ENCODE assay signal across 8 cellular contexts in the genomic region with DNA sequence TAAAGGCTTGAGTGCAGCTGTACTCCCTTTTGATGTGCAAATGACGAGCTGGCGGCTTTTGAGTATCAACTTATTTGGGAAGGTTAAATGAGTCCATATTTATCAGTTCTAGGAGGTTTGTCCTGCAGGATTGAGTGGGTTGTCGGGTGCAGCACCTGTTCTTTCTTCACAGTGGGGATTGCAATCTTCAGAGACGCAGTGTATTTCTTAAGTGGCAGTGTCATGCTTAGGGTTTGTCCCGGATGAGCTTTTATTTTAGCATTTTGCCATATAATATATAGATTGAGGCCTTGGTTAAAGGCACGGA. TPM values are rescaled to one million over a fixed set of nuclear protein-coding genes. Genes with fewer than 3 reads are reported as not detected.
DNase-seq lines count a peak whose midpoint lies in the region; ATAC-seq, FAIRE-seq and TF ChIP-seq lines count a peak whose summit lies in the region.

No MANE protein-coding gene starts in this region.

- TF ChIP-seq CTCF in fibroblast of mammary gland (conservative IDR thresholded peaks at IDR 0.05; ENCODE audit: control insufficient read depth, insufficient read depth, low read depth, low read length): no peak

- no peak for TF ChIP-seq POLR2A in GM12891 (IDR thresholded peaks at IDR 0.05; ENCODE audit: low read depth, low read length)

- ATAC-seq in GM21423 (IDR thresholded peaks at IDR 0.05; ENCODE audit: unreplicated experiment): no peak

- no peaks in the 10 kb centered on the region for H3K9me3 ChIP-seq in SJSA1 (replicated peaks)

- DNase-seq in GM12891 (ENCODE audit: insufficient read length, low spot score) (no peak), SJSA1 (ENCODE audit: low read depth in 1 of 2, low spot score in 2 of 2) (no peak), fibroblast of mammary gland (ENCODE audit: low read depth) (no peak), mucosa of gallbladder (ENCODE audit: low spot score) (no peak), ecto neural progenitor cell (ENCODE audit: low spot score) (no peak), ureter (ENCODE audit: low spot score) (no peak)

- H3K9ac ChIP-seq in rectal smooth muscle tissue (ENCODE audit: low read length): no peak overlapping the region

- H3K4me3 ChIP-seq in SJSA1 (peak overlapping the region; percentile 93), fibroblast of mammary gland (ENCODE audit: control insufficient read depth, low read depth, low read length) (peak overlapping the region; percentile 80), rectal smooth muscle tissue (ENCODE audit: low read length) (peak overlapping the region; percentile 94)

- H3K36me3 ChIP-seq in SJSA1: peaks cover 5% of the 10 kb centered on the region
- H3K36me3 ChIP-seq in rectal smooth muscle tissue (ENCODE audit: control insufficient read depth, insufficient read depth, low read length): no peaks in the 10 kb centered on the region

- FAIRE-seq in GM12891 (lab: Jason Lieb, UNC): no peak

- H3K27ac ChIP-seq in SJSA1: no peak overlapping the region; the same call in 1 of the 2 replicates
- H3K27ac ChIP-seq in rectal smooth muscle tissue (ENCODE audit: low read depth, low read length): peak overlapping the region; percentile 80

- H3K27me3 ChIP-seq in SJSA1 (replicated peaks) (no peaks in the 10 kb centered on the region), rectal smooth muscle tissue (ENCODE audit: control insufficient read depth, insufficient read depth, low read length) (no peaks in the 10 kb centered on the region)

- H3K4me1 ChIP-seq in SJSA1 (replicated peaks) (peaks cover 6% of the 10 kb centered on the region; the same call in 1 of the 2 replicates), rectal smooth muscle tissue (ENCODE audit: control insufficient read depth, insufficient read depth, low read length) (no peaks in the 10 kb centered on the region)

TF ChIP-seq in GM12891, 5 proteins besides CTCF, POLR2A, EP300 and RAD21:
- 0 out of 2 replicates have a peak, but pooled peaks have one; percentile 2 for TF ChIP-seq POLR2AphosphoS5 (IDR thresholded peaks at IDR 0.05; ENCODE audit: low read depth, low read length)
- TF ChIP-seq SPI1 (IDR thresholded peaks at IDR 0.05; ENCODE audit: low read depth, low read length): no peak

RNA-seq across cellular contexts. Expression of a gene that starts 1.2 kb away (rescaled TPM):
- polyA plus RNA-seq in GM12891 (2012; ENCODE audit: low read depth, missing spikeins): 31.1 TPM
- 69.2 and 78.0 TPM in 2 replicates for total RNA-seq in SJSA1 (2014; rRNA removed; shearing (Covaris generic))
- total RNA-seq in mucosa of gallbladder (33.9 TPM), ureter (38.0 TPM)
